Comparison of ENCODE assay signal across 17 cellular contexts in the genomic region with DNA sequence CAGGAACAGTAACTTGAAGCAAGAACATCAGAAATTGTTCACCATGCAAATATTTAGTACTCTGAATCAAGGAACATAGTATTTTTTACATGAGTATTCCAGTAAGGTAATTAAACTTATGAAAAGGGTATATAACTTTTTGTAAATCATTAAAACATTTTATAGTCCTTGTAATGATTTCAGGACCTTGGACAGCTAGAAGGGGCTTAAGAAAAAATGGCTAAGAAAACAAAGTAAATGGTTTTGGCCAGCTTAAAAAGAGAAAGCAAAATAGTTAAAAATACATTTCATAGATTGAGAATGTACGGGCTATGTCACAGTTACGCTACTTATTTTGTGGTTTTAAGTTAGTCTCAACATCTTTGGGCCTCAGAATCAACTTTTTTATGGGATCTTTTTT. TPM values are rescaled to one million over a fixed set of nuclear protein-coding genes. Genes with fewer than 3 reads are reported as not detected.
DNase-seq lines count a peak whose midpoint lies in the region; ATAC-seq and TF ChIP-seq lines count a peak whose summit lies in the region.
"Had no signal": no experiment of that assay in that cellular context is flagged by ENCODE, and none has a peak within 500 bp of the region (broad histone marks: within the 10 kb centered on the region; RNA-seq: fewer than 3 reads in every experiment).

No MANE protein-coding gene starts in this region.

- H3F3A ChIP-seq in MM.1S (ENCODE audit: insufficient read depth, low read length), result 0 out of 2 replicates have a peak, but pooled peaks cover 3% of the 10 kb centered on the region

- H3K36me3 ChIP-seq in MM.1S (replicated peaks; ENCODE audit: insufficient read depth, low read length), result no peaks in the 10 kb centered on the region

- H3K9me2 ChIP-seq in MM.1S (replicated peaks; ENCODE audit: insufficient read depth, low read length), result no peaks in the 10 kb centered on the region

- H3K27ac ChIP-seq in MM.1S (ENCODE audit: low read length), result no peak overlapping the region
- H3K27ac ChIP-seq: 22Rv1, HL-60, parathyroid adenoma had no signal

- H3K27me3 ChIP-seq in MM.1S (replicated peaks; ENCODE audit: insufficient read depth, low read length), result no peaks in the 10 kb centered on the region
- H3K27me3 ChIP-seq: MG63 had no signal

- H3K4me1 ChIP-seq in MM.1S (ENCODE audit: low read length), result no peaks in the 10 kb centered on the region
- H3K4me1 ChIP-seq: parathyroid adenoma had no signal

- H3K9ac ChIP-seq in MM.1S (ENCODE audit: low read length), result no peak overlapping the region
- H3K9ac ChIP-seq: parathyroid adenoma had no signal

- no peak for TF ChIP-seq CTCF in MM.1S (IDR thresholded peaks at IDR 0.05; ENCODE audit: low read length)

- H3K79me2 ChIP-seq in MM.1S (ENCODE audit: low read length), result no peaks in the 10 kb centered on the region
- H3K79me2 ChIP-seq: parathyroid adenoma had no signal

- no peaks in the 10 kb centered on the region for H3K9me3 ChIP-seq in MM.1S (replicated peaks; ENCODE audit: insufficient read depth, low read length)

- no peak overlapping the region for H2AFZ ChIP-seq in MM.1S (ENCODE audit: low read length)
- H2AFZ ChIP-seq: parathyroid adenoma had no signal

- DNase-seq in DMS 273 (lab: John Stamatoyannopoulos, UW; ENCODE audit: unreplicated experiment) (peak; percentile 1), DMS 273 treated with DMSO at 0.1 percent for 48 hours (lab: John Stamatoyannopoulos, UW) (no peak), dermis blood vessel endothelial cell (peak; percentile 35), non-pigmented ciliary epithelial cell (ENCODE audit: low read depth) (peak; percentile 3), NCI-H345 treated with DMSO at 0.1 percent for 48 hours (lab: John Stamatoyannopoulos, UW; ENCODE audit: unreplicated experiment) (no peak), MM.1S (no peak)
- DNase-seq: activated CD4-positive, alpha-beta T cell treated with anti-CD3 and anti-CD28 coated beads for 48 hours; activated naive CD8-positive, alpha-beta T cell treated with anti-CD3 and anti-CD28 coated beads for 36 hours; activated T-cell treated with anti-CD3 and anti-CD28 coated beads for 4 hours; CD8-positive, alpha-beta memory T cell; MG63; T-helper 2 cell had no signal

- ATAC-seq in HG02798 (IDR thresholded peaks at IDR 0.05; ENCODE audit: poor library complexity, unreplicated experiment), result no peak

- no peak overlapping the region for H3K4me3 ChIP-seq in MM.1S (ENCODE audit: low read length)
- H3K4me3 ChIP-seq: MG63 had no signal

- H3K4me2 ChIP-seq in MM.1S (ENCODE audit: low read depth, low read length), result no peak overlapping the region

- H4K20me1 ChIP-seq in MM.1S (ENCODE audit: insufficient read depth, low read length), result no peaks in the 10 kb centered on the region

TF ChIP-seq in PFSK-1, 5 proteins besides CTCF, POLR2A, EP300 and RAD21:
- TF ChIP-seq SIN3A (IDR thresholded peaks at IDR 0.05; ENCODE audit: borderline replicate concordance, insufficient read depth, low read length) (no peak), REST (IDR thresholded peaks at IDR 0.05; ENCODE audit: insufficient read depth in 1 of 2, low read depth in 2 of 2, low read length in 2 of 2) (peak; percentile 72 to 76)

RNA-seq across cellular contexts. Expression of gene POLI, which starts 26.7 kb away (rescaled TPM):
- polyA plus RNA-seq in PFSK-1 (2012; ENCODE audit: insufficient read length, low read depth), result 4.4 TPM
- total RNA-seq in dermis blood vessel endothelial cell, result 23.7 and 29.3 TPM in 2 replicates

Comparison
In these comparisons a context has a peak if more than half of its experiments do, and no peak if none do; other contexts are left out.
1. DNase-seq: peak in DMS 273 (single experiment), dermis blood vessel endothelial cell (single experiment) and non-pigmented ciliary epithelial cell (single experiment); none in DMS 273 treated with DMSO at 0.1 percent for 48 hours (single experiment), NCI-H345 treated with DMSO at 0.1 percent for 48 hours (single experiment) and MM.1S (single experiment).